12 cellular contexts compared by ENCODE assay signal in genomic region chr10:74839708-74840107, GRCh38.
"Had no signal": no experiment of that assay in that cellular context is flagged by ENCODE, and none has a peak within 500 bp of the region (broad histone marks: within the 10 kb centered on the region; RNA-seq: fewer than 3 reads in every experiment).

No MANE protein-coding gene starts in this region.

- H3K4me3 ChIP-seq: colonic mucosa, SK-N-MC, skin epidermis had no signal

- H3K9me3 ChIP-seq: colonic mucosa had no signal

- DNase-seq: activated CD4-positive, alpha-beta T cell treated with anti-CD3 and anti-CD28 coated beads, Interleukin-2, amount 50 U/mL, for 4 hours; activated gamma-delta T cell; colonic mucosa; head of caudate nucleus; midbrain; right cardiac atrium; stimulated activated naive CD8-positive, alpha-beta T cell treated with anti-CD3 and anti-CD28 coated beads, Interleukin-15, amount 100 ng/mL, for 72 hours; T-cell had no signal

- H3K4me1 ChIP-seq: colonic mucosa had no signal

- H3K36me3 ChIP-seq: colonic mucosa had no signal

- H3K27ac ChIP-seq: colonic mucosa, SK-N-MC, skin epidermis had no signal

- H3K27me3 ChIP-seq: colonic mucosa had no signal

- ATAC-seq: activated CD4-positive, CD25-positive, alpha-beta regulatory T cell treated with anti-CD3 and anti-CD28 coated beads, Interleukin-2, amount 50 U/mL, for 24 hours; left lobe of liver; right cardiac atrium; stimulated activated naive CD8-positive, alpha-beta T cell treated with anti-CD3 and anti-CD28 coated beads, Interleukin-15, amount 100 ng/mL, for 72 hours; T-cell had no signal
